In genomic region chr13:30158774-30159445, GRCh38 we compare ENCODE assay signal across 1 cellular context.
A peak's percentile ranks its signal among the peaks of the same experiment; 100 is the strongest.
TF ChIP-seq lines count a peak whose summit lies in the region.

No MANE protein-coding gene starts in this region.

TF ChIP-seq in IMR-90, 13 proteins besides CTCF, POLR2A, EP300 and RAD21:
- TF ChIP-seq MAZ (IDR thresholded peaks at IDR 0.05; ENCODE audit: borderline replicate concordance, low read depth, low read length) (no peak), NFE2L2 (IDR thresholded peaks at IDR 0.05; ENCODE audit: low read depth, low read length) (no peak), ELK1 (IDR thresholded peaks at IDR 0.05; ENCODE audit: borderline replicate concordance, low read depth, low read length) (no peak), SMC3 (IDR thresholded peaks at IDR 0.05; ENCODE audit: low read depth, low read length) (peak; percentile 57), CHD1 (IDR thresholded peaks at IDR 0.05; ENCODE audit: low read depth, low read length) (no peak), CEBPB (IDR thresholded peaks at IDR 0.05; ENCODE audit: low read depth, low read length) (no peak), MAFK (IDR thresholded peaks at IDR 0.05; ENCODE audit: low read depth, low read length) (no peak)
